Comparison of ENCODE assay signal across 8 cellular contexts in genomic region chr12:1660304-1661187, GRCh38. TPM values are rescaled to one million over a fixed set of nuclear protein-coding genes. Genes with fewer than 3 reads are reported as not detected.
DNase-seq lines count a peak whose midpoint lies in the region; ATAC-seq and TF ChIP-seq lines count a peak whose summit lies in the region.

No MANE protein-coding gene starts in this region.

- H3K9ac ChIP-seq in HUES6 (ENCODE audit: low read length), result no peak overlapping the region

- H3K36me3 Mint-ChIP-seq in activated T-cell treated with anti-CD3 and anti-CD28 coated beads, Interleukin-2, amount 50 U/mL, for 4 hours (ENCODE audit: insufficient read depth), result no peaks in the 10 kb centered on the region
- H3K36me3 Mint-ChIP-seq in glutamatergic neuron (ENCODE audit: unreplicated experiment), result peaks cover 4% of the 10 kb centered on the region

- H3K4me3 ChIP-seq in HUES6 (ENCODE audit: low read depth, low read length), result 0 out of 2 replicates have a peak overlapping the region, but pooled peaks have one; percentile 17

- H3K9me3 Mint-ChIP-seq in activated T-cell treated with anti-CD3 and anti-CD28 coated beads, Interleukin-2, amount 50 U/mL, for 4 hours, result no peaks in the 10 kb centered on the region
- H3K9me3 Mint-ChIP-seq in glutamatergic neuron (ENCODE audit: unreplicated experiment), result peaks cover 6% of the 10 kb centered on the region

- no peaks in the 10 kb centered on the region for H3K9me3 ChIP-seq in HUES6 (ENCODE audit: control insufficient read depth, insufficient read depth, low read depth, low read length)

- no peaks in the 10 kb centered on the region for H3K36me3 ChIP-seq in HUES6 (ENCODE audit: control insufficient read depth, insufficient read depth, low read length)

- no peak for ATAC-seq in activated T-cell treated with anti-CD3 and anti-CD28 coated beads, Interleukin-2, amount 50 U/mL, for 4 hours
- ATAC-seq in sciatic nerve, result peak; percentile 78
- no peak for ATAC-seq in HG02852 (IDR thresholded peaks at IDR 0.05; ENCODE audit: unreplicated experiment)
- ATAC-seq in GM21737 (IDR thresholded peaks at IDR 0.05; ENCODE audit: unreplicated experiment), result no peak

- in situ Hi-C loops in KBM-7 (cut with MboI; ENCODE audit: low pct_unique_long_range_greater_than_20kb, low sequenced_read_pairs), result no loop called here

- no peaks in the 10 kb centered on the region for H3K27me3 Mint-ChIP-seq in activated T-cell treated with anti-CD3 and anti-CD28 coated beads, Interleukin-2, amount 50 U/mL, for 4 hours (ENCODE audit: low read depth)
- H3K27me3 Mint-ChIP-seq in glutamatergic neuron (ENCODE audit: unreplicated experiment), result peaks cover 10% of the 10 kb centered on the region

- H3K4me1 ChIP-seq in HUES6 (ENCODE audit: control insufficient read depth, insufficient read depth, low read length), result no peaks in the 10 kb centered on the region

- no peak for TF ChIP-seq CTCF in glutamatergic neuron (IDR thresholded peaks at IDR 0.05; ENCODE audit: partially characterized antibody, unreplicated experiment)

- H3K27me3 ChIP-seq in HUES6 (ENCODE audit: control insufficient read depth, insufficient read depth, low read length), result peaks cover 28% of the 10 kb centered on the region

- DNase-seq in activated T-cell treated with anti-CD3 and anti-CD28 coated beads, Interleukin-2, amount 50 U/mL, for 4 hours, result peak; percentile 59
- DNase-seq in glutamatergic neuron, result no peak
- DNase-seq in sciatic nerve (ENCODE audit: low spot score), result peak; percentile 81
- DNase-seq in retina, result no peak
- no peak for DNase-seq in KBM-7

- H3K27ac Mint-ChIP-seq in glutamatergic neuron (ENCODE audit: unreplicated experiment), result no peak overlapping the region

- intact Hi-C loops in sciatic nerve (cut with DNase I), result no loop called here

- H3K4me3 Mint-ChIP-seq in activated T-cell treated with anti-CD3 and anti-CD28 coated beads, Interleukin-2, amount 50 U/mL, for 4 hours, result peak overlapping the region; percentile 27
- H3K4me3 Mint-ChIP-seq in glutamatergic neuron (ENCODE audit: unreplicated experiment), result peak overlapping the region; percentile 74

- no peak overlapping the region for H3K27ac ChIP-seq in HUES6 (ENCODE audit: low read depth, low read length)

- peaks cover 24% of the 10 kb centered on the region for H3K4me1 Mint-ChIP-seq in activated T-cell treated with anti-CD3 and anti-CD28 coated beads, Interleukin-2, amount 50 U/mL, for 4 hours (ENCODE audit: low read depth)
- H3K4me1 Mint-ChIP-seq in glutamatergic neuron (ENCODE audit: low read depth, unreplicated experiment), result peaks cover 2% of the 10 kb centered on the region

RNA-seq across cellular contexts. Expression of gene ADIPOR2, which starts 30.3 kb away (rescaled TPM):
- total RNA-seq in activated T-cell treated with anti-CD3 and anti-CD28 coated beads, Interleukin-2, amount 50 U/mL, for 4 hours, result 10 to 100 TPM; 45.0 to 54.2 (median 46.8) TPM
- total RNA-seq in glutamatergic neuron (ENCODE audit: unreplicated experiment) (43.3 TPM), sciatic nerve (79.3 TPM)

RNA-seq across cellular contexts. Expression of gene WNT5B, which starts 31.5 kb away (rescaled TPM):
- under 1 TPM in 1 of 3 donors, not detected in 2; 0.13 TPM for total RNA-seq in activated T-cell treated with anti-CD3 and anti-CD28 coated beads, Interleukin-2, amount 50 U/mL, for 4 hours
- total RNA-seq in glutamatergic neuron (ENCODE audit: unreplicated experiment), result 16.3 TPM
- 10.6 TPM for total RNA-seq in sciatic nerve

Comparison
In these comparisons a context has a peak if more than half of its experiments do, and no peak if none do; other contexts are left out.
1. DNase-seq: peak in activated T-cell treated with anti-CD3 and anti-CD28 coated beads, Interleukin-2, amount 50 U/mL, for 4 hours (single experiment) and sciatic nerve (single experiment); none in glutamatergic neuron (single experiment), retina (single experiment) and KBM-7 (single experiment).
2. RNA of gene WNT5B, which starts 31.5 kb away (total RNA-seq): 16.3 TPM in glutamatergic neuron (single experiment) and 10.6 TPM in sciatic nerve (single experiment); 0.13 TPM in activated T-cell treated with anti-CD3 and anti-CD28 coated beads, Interleukin-2, amount 50 U/mL, for 4 hours; every median in the first group is over 10 times any median in the second.